19 cellular contexts compared by ENCODE assay signal in genomic region chr5:68269820-68270219, GRCh38. TPM values are rescaled to one million over a fixed set of nuclear protein-coding genes. Genes with fewer than 3 reads are reported as not detected.
DNase-seq lines count a peak whose midpoint lies in the region; ATAC-seq and TF ChIP-seq lines count a peak whose summit lies in the region.
"Had no signal": no experiment of that assay in that cellular context is flagged by ENCODE, and none has a peak within 500 bp of the region (broad histone marks: within the 10 kb centered on the region; RNA-seq: fewer than 3 reads in every experiment).

No MANE protein-coding gene starts in this region.

- H3K27me3 ChIP-seq in breast epithelium = no peaks in the 10 kb centered on the region
- H3K27me3 ChIP-seq: pancreas, SJSA1 had no signal

- no TSS peak for BruUV-seq in MCF 10A (replicated peaks; lab: Mats Ljungman, UMichigan)

- H3K27ac Mint-ChIP-seq in MCF 10A (ENCODE audit: low read depth, unreplicated experiment) = peak overlapping the region; percentile 72
- H3K27ac Mint-ChIP-seq in central memory CD8-positive, alpha-beta T cell (ENCODE audit: low read depth) = peak overlapping the region; percentile 88
- H3K27ac Mint-ChIP-seq: activated naive CD8-positive, alpha-beta T cell treated with anti-CD3 and anti-CD28 coated beads, Interleukin-2, amount 10 ng/mL, durations not matched to agents 7 days and 5 days had no signal

- H3K9me3 Mint-ChIP-seq in MCF 10A (ENCODE audit: unreplicated experiment) = no peaks in the 10 kb centered on the region
- H3K9me3 Mint-ChIP-seq in central memory CD8-positive, alpha-beta T cell = no peaks in the 10 kb centered on the region
- H3K9me3 Mint-ChIP-seq: activated naive CD8-positive, alpha-beta T cell treated with anti-CD3 and anti-CD28 coated beads, Interleukin-2, amount 10 ng/mL, durations not matched to agents 7 days and 5 days; stimulated activated naive CD8-positive, alpha-beta T cell treated with anti-CD3 and anti-CD28 coated beads, Interleukin-15, Interleukin-2, amounts not matched to agents 100 ng/mL and 50 ng/mL, for 24 hours had no signal

- TF ChIP-seq CTCF in MCF 10A (IDR thresholded peaks at IDR 0.05; ENCODE audit: unreplicated experiment) (no peak), breast epithelium (IDR thresholded peaks at IDR 0.05) (no peak), RWPE1 (conservative IDR thresholded peaks at IDR 0.05; ENCODE audit: low read depth) (no peak)

- H3K4me1 ChIP-seq in breast epithelium = peaks cover 10 to 51% of the 10 kb centered on the region in 2 donors
- H3K4me1 ChIP-seq: SJSA1 had no signal

- intact Hi-C loops in MCF 10A (cut with micrococcal nuclease) = no loop called here
- intact Hi-C loops in breast epithelium (cut with DNase I; ENCODE audit: low total_unique reads) = no loop called here

- peak overlapping the region; percentile 29 for H3K4me3 Mint-ChIP-seq in MCF 10A (ENCODE audit: unreplicated experiment)
- H3K4me3 Mint-ChIP-seq in central memory CD8-positive, alpha-beta T cell = peak overlapping the region; percentile 54
- H3K4me3 Mint-ChIP-seq: activated naive CD8-positive, alpha-beta T cell treated with anti-CD3 and anti-CD28 coated beads, Interleukin-2, amount 10 ng/mL, durations not matched to agents 7 days and 5 days; stimulated activated naive CD8-positive, alpha-beta T cell treated with anti-CD3 and anti-CD28 coated beads, Interleukin-15, Interleukin-2, amounts not matched to agents 100 ng/mL and 50 ng/mL, for 24 hours had no signal

- no peak for DNase-seq in MCF 10A (ENCODE audit: unreplicated experiment)
- no peak for DNase-seq in breast epithelium (ENCODE audit: low spot score in 2 of 2)
- DNase-seq in central memory CD8-positive, alpha-beta T cell (ENCODE audit: low spot score in 2 of 2) = no peak
- DNase-seq in superior temporal gyrus (ENCODE audit: extremely low spot score) = peak; percentile 26
- DNase-seq in RWPE1 (ENCODE audit: low spot score) = no peak
- DNase-seq: activated CD4-positive, CD25-positive, alpha-beta regulatory T cell treated with anti-CD3 and anti-CD28 coated beads, Interleukin-2, amount 50 U/mL, for 72 hours; activated CD8-positive, alpha-beta memory T cell treated with anti-CD3 and anti-CD28 coated beads, Interleukin-2, amount 50 U/mL, for 48 hours; activated naive CD8-positive, alpha-beta T cell treated with anti-CD3 and anti-CD28 coated beads, Interleukin-2, amount 10 ng/mL, durations not matched to agents 7 days and 5 days; NCI-H1105 treated with DMSO at 0.1 percent for 48 hours; NCI-H526 treated with DMSO at 0.1 percent for 48 hours; pancreas had no signal

- no peak overlapping the region for H3K27ac ChIP-seq in breast epithelium
- peak overlapping the region; percentile 6 for H3K27ac ChIP-seq in KOPT-K1 (ENCODE audit: low read depth, low read length, poor library complexity, severe bottlenecking)
- no peak overlapping the region for H3K27ac ChIP-seq in RWPE1
- H3K27ac ChIP-seq: KMS-11, pancreas, SJSA1 had no signal

- peaks cover 78% of the 10 kb centered on the region for H3K4me1 Mint-ChIP-seq in MCF 10A (ENCODE audit: insufficient read depth, unreplicated experiment)
- peaks cover 83% of the 10 kb centered on the region for H3K4me1 Mint-ChIP-seq in central memory CD8-positive, alpha-beta T cell

- H3K36me3 ChIP-seq in breast epithelium = no peaks in the 10 kb centered on the region
- H3K36me3 ChIP-seq in KOPT-K1 (ENCODE audit: insufficient read depth, low read length) = peaks cover 12% of the 10 kb centered on the region
- H3K36me3 ChIP-seq: pancreas had no signal

- no peak overlapping the region for H3K4me3 ChIP-seq in breast epithelium
- H3K4me3 ChIP-seq: lung, pancreas, SJSA1 had no signal

- no peak for ATAC-seq in central memory CD8-positive, alpha-beta T cell (replicated peaks; ENCODE audit: extremely low read depth, poor library complexity, severe bottlenecking)
- ATAC-seq in GM18868 (IDR thresholded peaks at IDR 0.05; ENCODE audit: unreplicated experiment) = no peak
- ATAC-seq in GM21360 (IDR thresholded peaks at IDR 0.05; ENCODE audit: unreplicated experiment) = no peak
- ATAC-seq: esophagus mucosa, pancreas had no signal

- CTCF ChIA-PET in MCF 10A (lab: Yijun Ruan, JAX) (interaction anchor here (0.6 to 2.1 kb wide), 10 partner anchors 17 to 1253 kb away, joined by 3 to 9 read pairs (median 4); no protein-coding TSS in a partner anchor), RWPE1 (lab: Yijun Ruan, JAX) (interaction anchor here (0.6 to 1.5 kb wide), 5 partner anchors 17 to 1024 kb away, joined by 3 to 7 read pairs (median 5); no protein-coding TSS in a partner anchor)

- POLR2A ChIA-PET in MCF 10A (lab: Yijun Ruan, JAX) (interaction anchor here (0.6 to 6.0 kb wide), 15 partner anchors 11 to 1021 kb away, joined by 3 to 61 read pairs (median 4); partner anchors contain the start of gene PIK3R1), RWPE1 (lab: Yijun Ruan, JAX; ENCODE audit: low non-redundant PET) (no interaction called here)

- H3K27me3 Mint-ChIP-seq in MCF 10A (ENCODE audit: insufficient read depth, unreplicated experiment) = no peaks in the 10 kb centered on the region
- no peaks in the 10 kb centered on the region for H3K27me3 Mint-ChIP-seq in central memory CD8-positive, alpha-beta T cell
- H3K27me3 Mint-ChIP-seq: activated naive CD8-positive, alpha-beta T cell treated with anti-CD3 and anti-CD28 coated beads, Interleukin-2, amount 10 ng/mL, durations not matched to agents 7 days and 5 days; stimulated activated naive CD8-positive, alpha-beta T cell treated with anti-CD3 and anti-CD28 coated beads, Interleukin-15, Interleukin-2, amounts not matched to agents 100 ng/mL and 50 ng/mL, for 24 hours had no signal

- H3K9me3 ChIP-seq in breast epithelium = no peaks in the 10 kb centered on the region
- H3K9me3 ChIP-seq in KOPT-K1 (ENCODE audit: insufficient read depth, low read length, poor library complexity, severe bottlenecking) = no peaks in the 10 kb centered on the region
- H3K9me3 ChIP-seq: pancreas, SJSA1 had no signal

- H3K36me3 Mint-ChIP-seq in MCF 10A (ENCODE audit: insufficient read depth, unreplicated experiment) = peaks cover 85% of the 10 kb centered on the region
- peaks cover 17% of the 10 kb centered on the region for H3K36me3 Mint-ChIP-seq in central memory CD8-positive, alpha-beta T cell (ENCODE audit: insufficient read depth)

- no peak for TF ChIP-seq POLR2A in breast epithelium (IDR thresholded peaks at IDR 0.05)

RNA-seq across cellular contexts. Expression of gene PIK3R1, which starts 54.3 kb away (rescaled TPM):
- total RNA-seq in MCF 10A (2022) = 124 and 151 TPM in 2 replicates
- 100 to 1,000 TPM; 193 to 429 (median 275) TPM for total RNA-seq in breast epithelium
